ENCODE assay signal across 17 cellular contexts in genomic region chr12:110254971-110255540, GRCh38.
"Had no signal": no experiment of that assay in that cellular context is flagged by ENCODE, and none has a peak within 500 bp of the region (broad histone marks: within the 10 kb centered on the region; RNA-seq: fewer than 3 reads in every experiment).

No MANE protein-coding gene starts in this region.

- H3K9ac ChIP-seq: parathyroid adenoma had no signal

- H3K9me3 ChIP-seq: heart left ventricle, tibial nerve had no signal

- DNase-seq: activated CD4-positive, alpha-beta T cell treated with anti-CD3 and anti-CD28 coated beads for 1 hour; activated CD4-positive, alpha-beta T cell treated with anti-CD3 and anti-CD28 coated beads, Interleukin-2, amount 50 U/mL, for 48 hours; activated gamma-delta T cell; activated T-cell treated with anti-CD3 and anti-CD28 coated beads, Interleukin-2, amount 50 U/mL, for 4 hours; amygdala; cerebellar nuclear complex; foreskin melanocyte; heart left ventricle; midbrain; naive B cell; T-helper 9 cell had no signal

- H3K27ac ChIP-seq: parathyroid adenoma, tibial nerve had no signal

- H3K36me3 Mint-ChIP-seq: activated naive CD8-positive, alpha-beta T cell; naive B cell; stimulated activated effector memory CD8-positive, alpha-beta T cell treated with anti-CD3 and anti-CD28 coated beads, Interleukin-12 subunit alpha, Interleukin-12 subunit beta, amount 100 ng/mL, for 72 hours had no signal

- H3K4me1 ChIP-seq: parathyroid adenoma had no signal

- H3K27ac Mint-ChIP-seq: activated naive CD8-positive, alpha-beta T cell; brain; naive B cell; stimulated activated effector memory CD8-positive, alpha-beta T cell treated with anti-CD3 and anti-CD28 coated beads, Interleukin-12 subunit alpha, Interleukin-12 subunit beta, amount 100 ng/mL, for 72 hours had no signal

- H3K4me3 ChIP-seq: heart left ventricle, smooth muscle cell, tibial nerve had no signal

- H3K4me1 Mint-ChIP-seq: naive B cell; stimulated activated effector memory CD8-positive, alpha-beta T cell treated with anti-CD3 and anti-CD28 coated beads, Interleukin-12 subunit alpha, Interleukin-12 subunit beta, amount 100 ng/mL, for 72 hours had no signal

- H3K36me3 ChIP-seq: heart left ventricle, tibial nerve had no signal

- H3K27me3 ChIP-seq: heart left ventricle, tibial nerve had no signal

- H3K9me3 Mint-ChIP-seq: activated T-cell treated with anti-CD3 and anti-CD28 coated beads, Interleukin-2, amount 50 U/mL, for 4 hours; brain; naive B cell; stimulated activated effector memory CD8-positive, alpha-beta T cell treated with anti-CD3 and anti-CD28 coated beads, Interleukin-12 subunit alpha, Interleukin-12 subunit beta, amount 100 ng/mL, for 72 hours had no signal

- H3K27me3 Mint-ChIP-seq: activated naive CD8-positive, alpha-beta T cell; brain; naive B cell had no signal

- H3K4me3 Mint-ChIP-seq: activated naive CD8-positive, alpha-beta T cell; activated T-cell treated with anti-CD3 and anti-CD28 coated beads, Interleukin-2, amount 50 U/mL, for 4 hours; brain; naive B cell; stimulated activated effector memory CD8-positive, alpha-beta T cell treated with anti-CD3 and anti-CD28 coated beads, Interleukin-12 subunit alpha, Interleukin-12 subunit beta, amount 100 ng/mL, for 72 hours had no signal
